8 cellular contexts compared by ENCODE assay signal in the genomic region with DNA sequence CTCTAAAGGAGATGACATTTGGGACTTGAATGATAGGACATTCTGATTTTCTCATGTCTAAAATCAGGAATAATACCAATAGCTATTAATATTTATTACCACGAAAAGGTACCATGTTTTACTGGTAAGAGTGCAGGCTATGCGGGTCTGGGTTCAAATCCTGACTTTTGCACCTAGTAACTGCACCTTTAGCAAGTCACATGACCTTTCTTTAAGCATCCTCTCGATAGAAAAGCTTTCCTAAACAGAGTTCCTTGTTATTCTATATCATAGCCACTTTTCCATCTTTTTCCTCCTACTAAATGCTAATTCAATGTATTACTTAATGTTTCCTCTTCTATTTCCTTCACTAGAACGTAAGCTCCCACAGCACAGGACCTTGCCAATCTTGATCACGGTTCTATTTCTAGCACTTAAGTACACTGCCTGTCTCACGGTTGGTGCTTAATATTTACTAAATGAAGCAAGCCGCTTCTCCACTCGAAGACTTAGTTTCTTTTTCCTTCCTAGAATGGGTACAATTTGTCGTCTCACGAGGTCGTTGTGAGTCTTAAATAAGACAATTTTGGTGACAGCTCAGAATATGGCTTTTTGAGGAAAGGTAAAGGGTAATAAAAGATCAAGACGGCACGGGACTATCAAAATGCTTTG. TPM values are rescaled to one million over a fixed set of nuclear protein-coding genes. Genes with fewer than 3 reads are reported as not detected.
DNase-seq lines count a peak whose midpoint lies in the region; ATAC-seq, FAIRE-seq and TF ChIP-seq lines count a peak whose summit lies in the region.

No MANE protein-coding gene starts in this region.

- no peak overlapping the region for H2BK120ac ChIP-seq in mesenchymal stem cell (ENCODE audit: low read depth, low read length)

- no peak overlapping the region for H4K91ac ChIP-seq in mesenchymal stem cell (ENCODE audit: low read length)

- H3K4me1 ChIP-seq in BLaER1 treated with 17β-estradiol and CSF1 and Interleukin-3, amounts not matched to agents 10 nM and 100 nM = peaks cover 49 to 58% (median 53%) of the 10 kb centered on the region in 10 experiments
- no peaks in the 10 kb centered on the region for H3K4me1 ChIP-seq in mesenchymal stem cell (ENCODE audit: control insufficient read depth, insufficient read depth, low read depth, low read length)

- no peak for TF ChIP-seq POLR2A in GM12891 (IDR thresholded peaks at IDR 0.05; ENCODE audit: low read depth, low read length)

- DNase-seq in bronchial epithelial cell (ENCODE audit: low read depth) (no peak), mesenchymal stem cell (peak; percentile 52), head of caudate nucleus (no peak), GM12891 (ENCODE audit: insufficient read length, low spot score) (no peak)

- peak overlapping the region; percentile 80 to 92 (median 82) for H3K4me3 ChIP-seq in BLaER1 treated with 17β-estradiol and CSF1 and Interleukin-3, amounts not matched to agents 10 nM and 100 nM
- H3K4me3 ChIP-seq in bronchial epithelial cell (ENCODE audit: low read depth, low read length) (peak overlapping the region; percentile 76), mesenchymal stem cell (ENCODE audit: insufficient read depth in 1 of 2, low read depth in 1 of 2, low read length in 2 of 2) (peak overlapping the region; percentile 88 to 95)

- H3K4ac ChIP-seq in mesenchymal stem cell (ENCODE audit: low read depth in 1 of 2, low read length in 2 of 2) = peak overlapping the region in 1 of 2 experiments; percentile 47

- H2BK5ac ChIP-seq in mesenchymal stem cell (ENCODE audit: low read depth, low read length, poor library complexity, severe bottlenecking) = no peak overlapping the region

- H3K36me3 ChIP-seq in BLaER1 treated with 17β-estradiol and CSF1 and Interleukin-3, amounts not matched to agents 10 nM and 100 nM = peaks cover 30 to 42% (median 39%) of the 10 kb centered on the region in 11 experiments
- peaks cover 31% of the 10 kb centered on the region for H3K36me3 ChIP-seq in KOPT-K1 (ENCODE audit: insufficient read depth, low read length)
- peaks cover 3% of the 10 kb centered on the region for H3K36me3 ChIP-seq in bronchial epithelial cell (ENCODE audit: control insufficient read depth, insufficient read depth, low read length)
- peaks cover 11 to 27% of the 10 kb centered on the region in 2 experiments for H3K36me3 ChIP-seq in mesenchymal stem cell (ENCODE audit: control insufficient read depth in 1 of 2, insufficient read depth in 2 of 2, low read depth in 1 of 2, low read length in 2 of 2)

- peaks cover 23% of the 10 kb centered on the region for H3K79me1 ChIP-seq in mesenchymal stem cell (replicated peaks; ENCODE audit: low read length, poor library complexity, severe bottlenecking)

- ATAC-seq in HG02938 (IDR thresholded peaks at IDR 0.05; ENCODE audit: unreplicated experiment) (no peak), GM18868 (IDR thresholded peaks at IDR 0.05; ENCODE audit: unreplicated experiment) (no peak)

- H2AK5ac ChIP-seq in mesenchymal stem cell (ENCODE audit: low read length, severe bottlenecking) = no peak overlapping the region

- no peak overlapping the region for H3K14ac ChIP-seq in mesenchymal stem cell (ENCODE audit: low read length in 2 of 2)

- peak overlapping the region in 1 of 2 experiments; percentile 94 for H3K18ac ChIP-seq in mesenchymal stem cell (ENCODE audit: low read depth in 1 of 2, low read length in 2 of 2)

- peak overlapping the region; percentile 94 for H2AFZ ChIP-seq in mesenchymal stem cell (ENCODE audit: low read depth, low read length)

- no peak overlapping the region for H3K23ac ChIP-seq in mesenchymal stem cell (ENCODE audit: low read length in 2 of 2)

- H3K9me3 ChIP-seq in BLaER1 treated with 17β-estradiol and CSF1 and Interleukin-3, amounts not matched to agents 10 nM and 100 nM (replicated peaks in 1 of 11) = no peaks in the 10 kb centered on the region
- H3K9me3 ChIP-seq in KOPT-K1 (ENCODE audit: insufficient read depth, low read length, poor library complexity, severe bottlenecking) (no peaks in the 10 kb centered on the region), mesenchymal stem cell (ENCODE audit: control insufficient read depth, low read length) (no peaks in the 10 kb centered on the region)

- peak overlapping the region; percentile 76 to 97 (median 91) for H3K4me2 ChIP-seq in BLaER1 treated with 17β-estradiol and CSF1 and Interleukin-3, amounts not matched to agents 10 nM and 100 nM
- H3K4me2 ChIP-seq in mesenchymal stem cell (ENCODE audit: low read length, poor library complexity, severe bottlenecking) = peak overlapping the region; percentile 80

- no peak overlapping the region for H4K8ac ChIP-seq in mesenchymal stem cell (ENCODE audit: low read length)

- no peak for TF ChIP-seq CTCF in bronchial epithelial cell (IDR thresholded peaks at IDR 0.05; ENCODE audit: insufficient read depth, low read length, severe bottlenecking)

- FAIRE-seq in bronchial epithelial cell (lab: Jason Lieb, UNC) (no peak), GM12891 (lab: Jason Lieb, UNC) (no peak)

- no peak overlapping the region for H2BK15ac ChIP-seq in mesenchymal stem cell (ENCODE audit: low read depth, poor library complexity, severe bottlenecking)

- no peak overlapping the region for H2BK12ac ChIP-seq in mesenchymal stem cell (ENCODE audit: low read length in 2 of 2)

- intact Hi-C loops in head of caudate nucleus (cut with DNase I) = loop anchor here (10.0 kb wide), 2 partner anchors 81 to 99 kb away; no protein-coding TSS in a partner anchor

- no peaks in the 10 kb centered on the region for H3K27me3 ChIP-seq in BLaER1 treated with 17β-estradiol and CSF1 and Interleukin-3, amounts not matched to agents 10 nM and 100 nM
- no peaks in the 10 kb centered on the region for H3K27me3 ChIP-seq in bronchial epithelial cell (ENCODE audit: control insufficient read depth, insufficient read depth, low read length)
- no peaks in the 10 kb centered on the region for H3K27me3 ChIP-seq in mesenchymal stem cell (ENCODE audit: control insufficient read depth in 1 of 2, insufficient read depth in 1 of 2, low read length in 2 of 2)

- H3K27ac ChIP-seq in BLaER1 treated with 17β-estradiol and CSF1 and Interleukin-3, amounts not matched to agents 10 nM and 100 nM = peak overlapping the region; percentile 80 to 97 (median 91)
- H3K27ac ChIP-seq in KOPT-K1 (ENCODE audit: low read depth, low read length, poor library complexity, severe bottlenecking) (peak overlapping the region; percentile 76), mesenchymal stem cell (ENCODE audit: low read length, poor library complexity, severe bottlenecking) (no peak overlapping the region)

- WGBS in mesenchymal stem cell = 32% methylated on average over 13 of the region's 13 CpGs

- H3K9ac ChIP-seq in BLaER1 treated with 17β-estradiol and CSF1 and Interleukin-3, amounts not matched to agents 10 nM and 100 nM = peak overlapping the region; percentile 74 to 94 (median 90)
- H3K9ac ChIP-seq in mesenchymal stem cell (ENCODE audit: low read length) = peak overlapping the region; percentile 95

- H4K20me1 ChIP-seq in BLaER1 treated with 17β-estradiol and CSF1 and Interleukin-3, amounts not matched to agents 10 nM and 100 nM = peaks cover 0 to 48% (median 23%) of the 10 kb centered on the region in 11 experiments; a peak in 16 of 22 replicates

TF ChIP-seq in GM12891, 5 proteins besides CTCF, POLR2A, EP300 and RAD21:
- TF ChIP-seq POU2F2 (IDR thresholded peaks at IDR 0.05; ENCODE audit: low read depth, low read length) (no peak), SPI1 (IDR thresholded peaks at IDR 0.05; ENCODE audit: low read depth, low read length) (no peak), POLR2AphosphoS5 (IDR thresholded peaks at IDR 0.05; ENCODE audit: low read depth, low read length) (no peak), PAX5 (IDR thresholded peaks at IDR 0.05; ENCODE audit: insufficient read depth, low read length, severe bottlenecking) (no peak), TAF1 (IDR thresholded peaks at IDR 0.05; ENCODE audit: low read depth, low read length) (no peak)

RNA-seq across cellular contexts. Expression of gene RBM18, which starts 0.8 kb away (rescaled TPM):
- 8.4 and 9.5 TPM in 2 replicates for total RNA-seq in bronchial epithelial cell
- 16.4 TPM for polyA plus RNA-seq in mesenchymal stem cell (2013, experiment 1 of 2)
- polyA plus RNA-seq in mesenchymal stem cell (2013, experiment 2 of 2) = 15.7 TPM
- polyA plus RNA-seq in GM12891 (2012; ENCODE audit: low read depth, missing spikeins) = 12.7 TPM

RNA-seq across cellular contexts. Expression of gene MRRF, which starts 0.9 kb away (rescaled TPM):
- 30.7 and 52.7 TPM in 2 replicates for total RNA-seq in bronchial epithelial cell
- polyA plus RNA-seq in mesenchymal stem cell (2013, experiment 1 of 2) = 34.4 TPM
- polyA plus RNA-seq in mesenchymal stem cell (2013, experiment 2 of 2) = 34.5 TPM
- 49.2 TPM for polyA plus RNA-seq in GM12891 (2012; ENCODE audit: low read depth, missing spikeins)

RNA-seq across cellular contexts. Expression of gene LHX6, which starts 35.1 kb away (rescaled TPM):
- total RNA-seq in bronchial epithelial cell = 0.13 and 0.26 TPM in 2 replicates
- not detected for polyA plus RNA-seq in mesenchymal stem cell (2013, experiment 1 of 2)
- polyA plus RNA-seq in mesenchymal stem cell (2013, experiment 2 of 2) = not detected
- polyA plus RNA-seq in GM12891 (2012; ENCODE audit: low read depth, missing spikeins) = not detected
